In genomic region chr19:43562698-43563241, GRCh38 we compare ENCODE assay signal across 9 cellular contexts. TPM values are rescaled to one million over a fixed set of nuclear protein-coding genes. Genes with fewer than 3 reads are reported as not detected.
DNase-seq lines count a peak whose midpoint lies in the region; ATAC-seq and TF ChIP-seq lines count a peak whose summit lies in the region.
"Had no signal": no experiment of that assay in that cellular context is flagged by ENCODE, and none has a peak within 500 bp of the region (broad histone marks: within the 10 kb centered on the region; RNA-seq: fewer than 3 reads in every experiment).

No MANE protein-coding gene starts in this region.

- no peaks in the 10 kb centered on the region for H3K27me3 ChIP-seq in prostate gland (replicated peaks; ENCODE audit: insufficient read depth)
- H3K27me3 ChIP-seq: foreskin keratinocyte had no signal

- H3K4me1 ChIP-seq in prostate gland (replicated peaks): no peaks in the 10 kb centered on the region
- H3K4me1 ChIP-seq: foreskin keratinocyte had no signal

- intact Hi-C loops in activated naive CD4-positive, alpha-beta T cell treated with anti-CD3 and anti-CD28 coated beads for 36 hours (cut with micrococcal nuclease): loop anchor here (1.0 to 2.0 kb wide), 5 partner anchors 13 to 57 kb away; partner anchors contain the start of genes IRGQ, PINLYP, XRCC1 and ZNF428
- intact Hi-C loops in left cardiac atrium (cut with DNase I): no loop called here
- intact Hi-C loops in prostate gland (cut with DNase I): no loop called here

- ATAC-seq in GM18867 (IDR thresholded peaks at IDR 0.05; ENCODE audit: unreplicated experiment) (peak; percentile 74), HG03520 (IDR thresholded peaks at IDR 0.05; ENCODE audit: unreplicated experiment) (peak; percentile 50), left cardiac atrium (peak; percentile 91 to 96)
- ATAC-seq: foreskin keratinocyte had no signal

- H3K4me3 Mint-ChIP-seq in activated naive CD4-positive, alpha-beta T cell treated with anti-CD3 and anti-CD28 coated beads for 36 hours: peak overlapping the region; percentile 25

- H3K9me3 ChIP-seq in SK-N-MC (ENCODE audit: low read depth, low read length): no peaks in the 10 kb centered on the region
- H3K9me3 ChIP-seq in prostate gland: no peaks in the 10 kb centered on the region

- WGBS in prostate gland: 67% methylated on average over 14 of the region's 14 CpGs

- H3K9ac ChIP-seq in SK-N-MC (ENCODE audit: insufficient read length): no peak overlapping the region

- TF ChIP-seq POLR2A in prostate gland (IDR thresholded peaks at IDR 0.05): no peak

- H3K36me3 Mint-ChIP-seq in activated naive CD4-positive, alpha-beta T cell treated with anti-CD3 and anti-CD28 coated beads for 36 hours (ENCODE audit: low read depth): peaks cover 15% of the 10 kb centered on the region

- no peak for TF ChIP-seq CTCF in prostate gland (IDR thresholded peaks at IDR 0.05)

- H3K4me3 ChIP-seq in SK-N-MC (0 out of 2 replicates have a peak overlapping the region, but pooled peaks have one; percentile 28), prostate gland (no peak overlapping the region)

- H3K4me1 Mint-ChIP-seq in activated naive CD4-positive, alpha-beta T cell treated with anti-CD3 and anti-CD28 coated beads for 36 hours (ENCODE audit: low read depth): peaks cover 45% of the 10 kb centered on the region

- DNase-seq in SK-N-MC (ENCODE audit: low read depth, low spot score): peak; percentile 42
- DNase-seq in activated naive CD4-positive, alpha-beta T cell treated with anti-CD3 and anti-CD28 coated beads for 36 hours: peak; percentile 88
- DNase-seq in left cardiac atrium: peak; percentile 83
- DNase-seq in stimulated activated CD4-positive, alpha-beta T cell treated with anti-CD3 and anti-CD28 coated beads, Interleukin-12 subunit alpha, Interleukin-12 subunit beta, amount 100 ng/mL, for 48 hours (ENCODE audit: low read depth in 2 of 3, low spot score in 1 of 3): peak; percentile 38 to 52 (median 43)
- DNase-seq in 8988T: no peak
- no peak for DNase-seq in prostate gland (ENCODE audit: low spot score)

- no peaks in the 10 kb centered on the region for H3K27me3 Mint-ChIP-seq in activated naive CD4-positive, alpha-beta T cell treated with anti-CD3 and anti-CD28 coated beads for 36 hours (ENCODE audit: low read depth)

- H3K36me3 ChIP-seq in SK-N-MC (ENCODE audit: insufficient read depth, low read length) (peaks cover 16% of the 10 kb centered on the region; the same call in 1 of the 2 replicates), prostate gland (no peaks in the 10 kb centered on the region)

- no peaks in the 10 kb centered on the region for H3K9me3 Mint-ChIP-seq in activated naive CD4-positive, alpha-beta T cell treated with anti-CD3 and anti-CD28 coated beads for 36 hours

- peak overlapping the region; percentile 96 for H3K27ac Mint-ChIP-seq in activated naive CD4-positive, alpha-beta T cell treated with anti-CD3 and anti-CD28 coated beads for 36 hours

- CTCF ChIA-PET in activated naive CD4-positive, alpha-beta T cell treated with anti-CD3 and anti-CD28 coated beads for 36 hours (lab: Charles Lee): no interaction called here

- peak overlapping the region; percentile 62 for H3K27ac ChIP-seq in SK-N-MC
- H3K27ac ChIP-seq in prostate gland: no peak overlapping the region
- H3K27ac ChIP-seq: foreskin keratinocyte had no signal

RNA-seq across cellular contexts. Expression of gene XRCC1, which starts 12.6 kb away (rescaled TPM):
- 10 to 100 TPM; 33.7 to 34.5 TPM for total RNA-seq in activated naive CD4-positive, alpha-beta T cell treated with anti-CD3 and anti-CD28 coated beads for 36 hours
- 10 to 100 TPM; 14.0 to 17.4 TPM for total RNA-seq in left cardiac atrium
- 10 to 100 TPM; 25.8 to 52.5 TPM for total RNA-seq in prostate gland

RNA-seq across cellular contexts. Expression of gene PINLYP, which starts 12.8 kb away (rescaled TPM):
- total RNA-seq in activated naive CD4-positive, alpha-beta T cell treated with anti-CD3 and anti-CD28 coated beads for 36 hours: 1 to 10 TPM; 3.2 to 3.8 TPM
- total RNA-seq in left cardiac atrium (1 to 10 TPM; 3.2 to 4.0 TPM), prostate gland (1 to 10 TPM; 4.8 to 7.8 TPM)

RNA-seq across cellular contexts. Expression of gene ZNF575, which starts 29.8 kb away (rescaled TPM):
- 1 to 10 TPM; 3.1 to 5.2 TPM for total RNA-seq in activated naive CD4-positive, alpha-beta T cell treated with anti-CD3 and anti-CD28 coated beads for 36 hours
- total RNA-seq in left cardiac atrium (1 to 10 TPM; 1.1 to 1.6 TPM), prostate gland (1 to 10 TPM in 1 of 2 donors, not detected in 1; 2.0 TPM)

RNA-seq across cellular contexts. Expression of gene IRGQ, which starts 33.2 kb away (rescaled TPM):
- 10 to 100 TPM; 17.2 to 18.7 TPM for total RNA-seq in activated naive CD4-positive, alpha-beta T cell treated with anti-CD3 and anti-CD28 coated beads for 36 hours
- total RNA-seq in left cardiac atrium (10 to 100 TPM; 18.3 to 27.8 TPM), prostate gland (10 to 100 TPM; 28.3 to 30.4 TPM)

RNA-seq across cellular contexts. Expression of gene ZNF576, which starts 33.6 kb away (rescaled TPM):
- 10 to 100 TPM; 11.6 to 11.7 TPM for total RNA-seq in activated naive CD4-positive, alpha-beta T cell treated with anti-CD3 and anti-CD28 coated beads for 36 hours
- 10 to 100 TPM; 10.7 to 12.3 TPM for total RNA-seq in left cardiac atrium
- total RNA-seq in prostate gland: 10 to 100 TPM; 25.1 to 30.6 TPM

Comparison
In these comparisons a context has a peak if more than half of its experiments do, and no peak if none do; other contexts are left out.
1. DNase-seq: peak in SK-N-MC (single experiment), activated naive CD4-positive, alpha-beta T cell treated with anti-CD3 and anti-CD28 coated beads for 36 hours (single experiment), left cardiac atrium (single experiment) and stimulated activated CD4-positive, alpha-beta T cell treated with anti-CD3 and anti-CD28 coated beads, Interleukin-12 subunit alpha, Interleukin-12 subunit beta, amount 100 ng/mL, for 48 hours (3 of 3); none in 8988T (single experiment) and prostate gland (single experiment).
2. Peak in every context shown above with its lines, with median percentiles within 50 percentile points of each other: ATAC-seq.